In the genomic region with DNA sequence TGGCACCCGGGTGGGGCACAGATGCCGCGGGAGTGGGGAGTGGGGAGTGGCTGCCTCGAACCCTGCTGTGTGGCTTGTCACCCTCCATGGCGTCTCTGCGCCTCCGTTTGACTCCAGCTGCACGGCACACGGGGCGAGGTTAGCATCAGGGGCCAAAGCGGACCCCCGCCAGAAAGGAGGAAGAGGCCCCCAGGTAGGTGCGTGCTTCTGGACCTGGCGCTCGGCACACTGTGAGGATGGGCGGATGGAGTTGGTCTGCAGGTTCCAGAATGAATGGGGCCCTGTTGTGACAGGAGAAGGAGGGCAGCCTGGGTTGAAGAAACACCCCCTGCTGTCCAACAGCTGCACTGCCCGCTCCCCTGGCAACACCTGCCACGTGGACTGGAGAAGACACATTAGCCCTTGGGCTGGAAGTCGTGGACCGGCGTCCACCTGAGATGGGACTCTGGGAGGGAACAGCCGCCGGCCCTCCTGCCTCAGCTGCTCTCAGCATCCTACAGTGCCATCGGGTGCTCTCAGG, we compare ENCODE assay signal across 1 cellular context.
TF ChIP-seq lines count a peak whose summit lies in the region.

No MANE protein-coding gene starts in this region.

TF ChIP-seq in GM12878, 131 proteins besides CTCF, POLR2A, EP300 and RAD21:
- TF ChIP-seq SPI1 (IDR thresholded peaks at IDR 0.05; ENCODE audit: borderline replicate concordance, insufficient read depth, low read depth, low read length): no peak
- 0 out of 2 replicates have a peak, but pooled peaks have one; percentile 29 for TF ChIP-seq TCF3 (IDR thresholded peaks at IDR 0.05; ENCODE audit: borderline replicate concordance, insufficient read depth, low read depth, low read length)
- peak; percentile 11; the same call in 1 of the 2 replicates for TF ChIP-seq SMC3 (IDR thresholded peaks at IDR 0.05; ENCODE audit: borderline replicate concordance, low read length)
- no peak for TF ChIP-seq YY1 (IDR thresholded peaks at IDR 0.05; ENCODE audit: low read depth, low read length)
TF ChIP-seq in GM12878: peak in this region for 2.
